In genomic region chr16:88469615-88470395, GRCh38 we compare ENCODE assay signal across 12 cellular contexts. TPM values are rescaled to one million over a fixed set of nuclear protein-coding genes. Genes with fewer than 3 reads are reported as not detected.
DNase-seq lines count a peak whose midpoint lies in the region; ATAC-seq and TF ChIP-seq lines count a peak whose summit lies in the region.
"Had no signal": no experiment of that assay in that cellular context is flagged by ENCODE, and none has a peak within 500 bp of the region (broad histone marks: within the 10 kb centered on the region; RNA-seq: fewer than 3 reads in every experiment).

No MANE protein-coding gene starts in this region.

- no peaks in the 10 kb centered on the region for H3K9me3 ChIP-seq in CD8-positive, alpha-beta T cell (ENCODE audit: low read length)

- H3K27ac ChIP-seq in CD8-positive, alpha-beta T cell (ENCODE audit: low read depth, low read length) = peak overlapping the region; percentile 74
- H3K27ac ChIP-seq: GM23248 had no signal

- H3K4me1 Mint-ChIP-seq in CD8-positive, alpha-beta T cell (ENCODE audit: low read depth) = peaks cover 50% of the 10 kb centered on the region
- H3K4me1 Mint-ChIP-seq in activated naive CD4-positive, alpha-beta T cell treated with anti-CD3 and anti-CD28 coated beads for 36 hours (ENCODE audit: low read depth) = peaks cover 57% of the 10 kb centered on the region

- POLR2A ChIA-PET in CD8-positive, alpha-beta T cell (lab: Charles Lee) = interaction anchor here (1.3 to 1.5 kb wide), 2 partner anchors 9 to 17 kb away, joined by 3 read pairs; no protein-coding TSS in a partner anchor

- CTCF ChIA-PET in CD8-positive, alpha-beta T cell (lab: Charles Lee) = no interaction called here
- CTCF ChIA-PET in activated naive CD4-positive, alpha-beta T cell treated with anti-CD3 and anti-CD28 coated beads for 36 hours (lab: Charles Lee) = no interaction called here

- no peaks in the 10 kb centered on the region for H3K27me3 ChIP-seq in CD8-positive, alpha-beta T cell (ENCODE audit: insufficient read depth, low read length)

- no peaks in the 10 kb centered on the region for H3K36me3 ChIP-seq in CD8-positive, alpha-beta T cell (ENCODE audit: insufficient read depth, low read length)

- H3K9me3 Mint-ChIP-seq in CD8-positive, alpha-beta T cell = no peaks in the 10 kb centered on the region
- H3K9me3 Mint-ChIP-seq in activated naive CD4-positive, alpha-beta T cell treated with anti-CD3 and anti-CD28 coated beads for 36 hours = no peaks in the 10 kb centered on the region
- H3K9me3 Mint-ChIP-seq: activated B cell treated with CpG ODN at 0.5 μM for 24 hours had no signal

- peak overlapping the region; percentile 93 for H3K27ac Mint-ChIP-seq in CD8-positive, alpha-beta T cell
- no peak overlapping the region for H3K27ac Mint-ChIP-seq in activated naive CD4-positive, alpha-beta T cell treated with anti-CD3 and anti-CD28 coated beads for 36 hours

- intact Hi-C loops in CD8-positive, alpha-beta T cell (cut with DNase I, micrococcal nuclease) = loop anchor here (1.0 to 2.0 kb wide), 2 partner anchors 15 to 17 kb away; partner anchors contain the start of gene ZFPM1 (in 1 of the 2)
- intact Hi-C loops in activated naive CD4-positive, alpha-beta T cell treated with anti-CD3 and anti-CD28 coated beads for 36 hours (cut with micrococcal nuclease) = no loop called here

- H3K27me3 Mint-ChIP-seq in CD8-positive, alpha-beta T cell (ENCODE audit: low read depth) = no peaks in the 10 kb centered on the region
- H3K27me3 Mint-ChIP-seq in activated naive CD4-positive, alpha-beta T cell treated with anti-CD3 and anti-CD28 coated beads for 36 hours (ENCODE audit: low read depth) = no peaks in the 10 kb centered on the region
- H3K27me3 Mint-ChIP-seq: activated B cell treated with CpG ODN at 0.5 μM for 24 hours had no signal

- H3K36me3 Mint-ChIP-seq in CD8-positive, alpha-beta T cell = no peaks in the 10 kb centered on the region
- H3K36me3 Mint-ChIP-seq in activated naive CD4-positive, alpha-beta T cell treated with anti-CD3 and anti-CD28 coated beads for 36 hours (ENCODE audit: low read depth) = no peaks in the 10 kb centered on the region

- H3K4me1 ChIP-seq in CD8-positive, alpha-beta T cell (ENCODE audit: insufficient read depth, low read length) = peaks cover 72% of the 10 kb centered on the region

- TF ChIP-seq CTCF in CD8-positive, alpha-beta T cell (IDR thresholded peaks at IDR 0.05) = no peak
- no peak for TF ChIP-seq CTCF in foreskin fibroblast (IDR thresholded peaks at IDR 0.05; ENCODE audit: low read depth, low read length)

- H3K4me3 Mint-ChIP-seq in CD8-positive, alpha-beta T cell = peak overlapping the region; percentile 56
- no peak overlapping the region for H3K4me3 Mint-ChIP-seq in activated naive CD4-positive, alpha-beta T cell treated with anti-CD3 and anti-CD28 coated beads for 36 hours
- H3K4me3 Mint-ChIP-seq: activated B cell treated with CpG ODN at 0.5 μM for 24 hours had no signal

- ATAC-seq in CD8-positive, alpha-beta T cell = peak; percentile 37
- ATAC-seq in HG02852 (IDR thresholded peaks at IDR 0.05; ENCODE audit: unreplicated experiment) (no peak), HG02973 (IDR thresholded peaks at IDR 0.05; ENCODE audit: unreplicated experiment) (no peak)
- ATAC-seq: SK-N-SH treated with all-trans-retinoic acid at 6 μM for 48 hours had no signal

- H3K4me3 ChIP-seq in CD8-positive, alpha-beta T cell (ENCODE audit: low read depth, low read length) = no peak overlapping the region
- H3K4me3 ChIP-seq in foreskin fibroblast (ENCODE audit: low read depth in 1 of 2, low read length in 2 of 2) = no peak overlapping the region
- H3K4me3 ChIP-seq: GM23248 had no signal

- peak in 4 of 7 experiments; percentile 48 to 68 (median 63) for DNase-seq in CD8-positive, alpha-beta T cell
- peak; percentile 37 for DNase-seq in activated CD4-positive, alpha-beta T cell treated with anti-CD3 and anti-CD28 coated beads for 1 hour
- peak; percentile 53 for DNase-seq in activated naive CD4-positive, alpha-beta T cell treated with anti-CD3 and anti-CD28 coated beads for 36 hours
- peak; percentile 37 to 42 for DNase-seq in stimulated activated CD4-positive, alpha-beta T cell treated with anti-CD3 and anti-CD28 coated beads, Interleukin-1b, Interleukin-23, amount 100 ng/mL, for 4 hours (ENCODE audit: low read depth in 2 of 2)
- DNase-seq in foreskin fibroblast = no peak
- no peak for DNase-seq in OCI-M1 (lab: John Stamatoyannopoulos, UW)
- DNase-seq: activated B cell treated with CpG ODN at 0.5 μM for 24 hours, GM23248, NCI-H2107 had no signal

RNA-seq across cellular contexts. Expression of gene ZFPM1, which starts 16.7 kb away (rescaled TPM):
- 10 to 100 TPM; 43.4 to 46.5 TPM for total RNA-seq in CD8-positive, alpha-beta T cell
- 10 to 100 TPM; 11.0 to 12.2 TPM for total RNA-seq in activated naive CD4-positive, alpha-beta T cell treated with anti-CD3 and anti-CD28 coated beads for 36 hours

Comparison
In these comparisons a context has a peak if more than half of its experiments do, and no peak if none do; other contexts are left out.
1. DNase-seq: peak in CD8-positive, alpha-beta T cell (4 of 7), activated CD4-positive, alpha-beta T cell treated with anti-CD3 and anti-CD28 coated beads for 1 hour (single experiment), activated naive CD4-positive, alpha-beta T cell treated with anti-CD3 and anti-CD28 coated beads for 36 hours (single experiment) and stimulated activated CD4-positive, alpha-beta T cell treated with anti-CD3 and anti-CD28 coated beads, Interleukin-1b, Interleukin-23, amount 100 ng/mL, for 4 hours (2 of 2); none in foreskin fibroblast (0 of 2) and OCI-M1 (single experiment).